Comparison of ENCODE assay signal across 19 cellular contexts in the genomic region with DNA sequence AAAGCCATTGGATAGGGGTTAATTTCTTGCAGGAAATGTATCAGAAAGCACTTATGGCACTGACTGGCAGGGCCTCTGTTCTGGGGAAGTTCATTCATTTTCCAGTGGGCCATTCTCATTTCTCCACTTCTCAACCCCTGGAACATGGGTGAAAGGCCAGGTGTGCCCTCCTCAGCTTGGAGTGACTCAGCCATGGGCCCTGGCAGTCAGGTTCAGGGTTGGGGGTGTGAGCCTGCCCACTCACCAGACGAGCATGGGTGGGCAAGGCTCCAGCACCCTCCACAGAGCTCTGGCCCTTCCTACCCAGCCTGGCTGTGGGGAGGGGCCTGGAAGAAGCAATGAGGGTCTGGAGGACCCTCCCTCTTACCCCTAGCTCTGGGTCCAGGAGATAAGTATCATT.
A peak's percentile ranks its signal among the peaks of the same experiment; 100 is the strongest.
DNase-seq lines count a peak whose midpoint lies in the region; TF ChIP-seq lines count a peak whose summit lies in the region.
"Had no signal": no experiment of that assay in that cellular context is flagged by ENCODE, and none has a peak within 500 bp of the region (broad histone marks: within the 10 kb centered on the region; RNA-seq: fewer than 3 reads in every experiment).

No MANE protein-coding gene starts in this region.

- no peaks in the 10 kb centered on the region for H3K79me2 ChIP-seq in hepatocyte

- no peak overlapping the region for H2AFZ ChIP-seq in hepatocyte

- peaks cover 28% of the 10 kb centered on the region for H3K4me1 ChIP-seq in hepatocyte (ENCODE audit: insufficient read depth)
- H3K4me1 ChIP-seq: esophagus muscularis mucosa had no signal

- no peaks in the 10 kb centered on the region for H4K20me1 ChIP-seq in hepatocyte (ENCODE audit: insufficient read depth, poor library complexity, severe bottlenecking)
- H4K20me1 ChIP-seq: BLaER1 treated with 17β-estradiol and CSF1 and Interleukin-3, amounts not matched to agents 10 nM and 100 nM had no signal

- 62% methylated on average over 1 of the region's 1 CpG for WGBS in hepatocyte (ENCODE audit: low lambda C conversion rate, missing lambda C conversion rate)

- TF ChIP-seq CTCF in RWPE1 (conservative IDR thresholded peaks at IDR 0.05; ENCODE audit: low read depth) (no peak), hepatocyte (IDR thresholded peaks at IDR 0.05; ENCODE audit: poor library complexity) (no peak)

- peak overlapping the region; percentile 99 for H3K27ac ChIP-seq in RWPE1
- H3K27ac ChIP-seq in hepatocyte, result peak overlapping the region; percentile 55
- H3K27ac ChIP-seq in skin epidermis, result peak overlapping the region in 12 of 21 experiments; percentile 13 to 75 (median 52)
- H3K27ac ChIP-seq: BLaER1 treated with 17β-estradiol and CSF1 and Interleukin-3, amounts not matched to agents 10 nM and 100 nM; esophagus muscularis mucosa had no signal

- no peaks in the 10 kb centered on the region for H3K9me3 ChIP-seq in hepatocyte (ENCODE audit: low read depth)
- H3K9me3 ChIP-seq: BLaER1 treated with 17β-estradiol and CSF1 and Interleukin-3, amounts not matched to agents 10 nM and 100 nM; esophagus muscularis mucosa had no signal

- POLR2A ChIA-PET in RWPE1 (lab: Yijun Ruan, JAX; ENCODE audit: low non-redundant PET), result interaction anchor here (1.1 kb wide), 1 partner anchor 122 kb away, joined by 3 read pairs; no protein-coding TSS in a partner anchor

- CTCF ChIA-PET in RWPE1 (lab: Yijun Ruan, JAX), result interaction anchor here (0.6 kb wide), 1 partner anchor 33 kb away, joined by 3 read pairs; no protein-coding TSS in a partner anchor

- no peaks in the 10 kb centered on the region for H3K36me3 ChIP-seq in hepatocyte (replicated peaks; ENCODE audit: insufficient read depth, low read depth)
- H3K36me3 ChIP-seq: BLaER1 treated with 17β-estradiol and CSF1 and Interleukin-3, amounts not matched to agents 10 nM and 100 nM; esophagus muscularis mucosa had no signal

- peak; percentile 23 for DNase-seq in COLO668 (lab: John Stamatoyannopoulos, UW; ENCODE audit: unreplicated experiment)
- no peak for DNase-seq in RWPE1 (ENCODE audit: low spot score)
- no peak for DNase-seq in hepatocyte (ENCODE audit: low spot score)
- no peak for DNase-seq in KG1 (lab: John Stamatoyannopoulos, UW)
- no peak for DNase-seq in NCI-H1930 (lab: John Stamatoyannopoulos, UW)
- DNase-seq in nucleus accumbens (lab: John Stamatoyannopoulos, UW), result no peak
- DNase-seq in DMS 273 treated with DMSO at 0.1 percent for 48 hours (lab: John Stamatoyannopoulos, UW), result no peak
- DNase-seq: activated CD4-positive, alpha-beta T cell treated with anti-CD3 and anti-CD28 coated beads, Interleukin-2, amount 50 U/mL, for 48 hours; activated CD8-positive, alpha-beta memory T cell treated with anti-CD3 and anti-CD28 coated beads, Interleukin-2, amount 50 U/mL, for 48 hours; activated naive CD8-positive, alpha-beta T cell treated with anti-CD3 and anti-CD28 coated beads for 36 hours; effector CD4-positive, alpha-beta T cell; naive B cell; NCI-H1417 treated with DMSO at 0.1 percent for 48 hours; NCI-H510A treated with DMSO at 0.1 percent for 48 hours; stimulated activated naive B cell treated with anti-CD40 and anti-IgM and Interleukin-4, amounts not matched to agents 10 μg/mL and 1 μg/mL and 100 μg/mL, for 72 hours; T-helper 9 cell had no signal

- no peaks in the 10 kb centered on the region for H3K9me2 ChIP-seq in hepatocyte (replicated peaks; ENCODE audit: insufficient read depth)

- H3K27me3 ChIP-seq in hepatocyte, result no peaks in the 10 kb centered on the region
- H3K27me3 ChIP-seq: esophagus muscularis mucosa had no signal

- H3K4me2 ChIP-seq in hepatocyte, result no peak overlapping the region
- H3K4me2 ChIP-seq: BLaER1 treated with 17β-estradiol and CSF1 and Interleukin-3, amounts not matched to agents 10 nM and 100 nM had no signal

- H3K4me3 ChIP-seq in hepatocyte (no peak overlapping the region), skin epidermis (no peak overlapping the region)
- H3K4me3 ChIP-seq: BLaER1 treated with 17β-estradiol and CSF1 and Interleukin-3, amounts not matched to agents 10 nM and 100 nM; esophagus muscularis mucosa had no signal
